Comparison of ENCODE assay signal across 30 cellular contexts in the genomic region with DNA sequence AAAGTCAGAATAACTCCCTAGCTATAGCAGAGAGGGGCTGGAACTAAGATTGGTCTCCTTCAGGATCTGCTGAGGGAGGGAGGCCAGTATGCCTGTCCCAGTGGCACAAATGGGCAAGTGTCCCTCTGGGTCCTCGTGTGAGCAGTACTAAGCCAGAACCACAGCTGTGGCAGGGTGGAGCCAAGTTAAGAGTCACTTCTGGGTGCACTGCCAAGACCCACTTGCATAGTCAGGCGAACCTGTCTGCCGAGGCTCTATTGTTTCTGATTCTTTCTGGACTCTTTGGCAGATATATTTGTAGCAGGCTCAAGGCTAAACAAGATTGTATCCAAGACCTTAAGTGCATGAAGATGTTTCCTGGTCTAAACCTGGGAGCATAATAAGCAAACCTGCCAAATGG.
"Had no signal": no experiment of that assay in that cellular context is flagged by ENCODE, and none has a peak within 500 bp of the region (broad histone marks: within the 10 kb centered on the region; RNA-seq: fewer than 3 reads in every experiment).

No MANE protein-coding gene starts in this region.

- H3K36me3 ChIP-seq: esophagus squamous epithelium, heart right ventricle, lower lobe of right lung, neural progenitor cell, right atrium auricular region, suprapubic skin had no signal

- H3K9me3 ChIP-seq: esophagus squamous epithelium, heart right ventricle, lower lobe of right lung, mucosa of descending colon, right atrium auricular region, suprapubic skin had no signal

- ATAC-seq: heart right ventricle; left colon; left ventricle myocardium superior; mucosa of descending colon; naive thymus-derived CD4-positive, alpha-beta T cell; sciatic nerve; stimulated activated naive CD8-positive, alpha-beta T cell treated with anti-CD3 and anti-CD28 coated beads, Interleukin-15, amount 100 ng/mL, for 72 hours had no signal

- H3K4me2 ChIP-seq: neural progenitor cell, smooth muscle cell had no signal

- DNase-seq: dermis blood vessel endothelial cell; effector memory CD4-positive, alpha-beta T cell; erythroblast; esophagus squamous epithelium; foreskin melanocyte; glutamatergic neuron; heart right ventricle; hypothalamus; immature natural killer cell; islet precursor cell; kidney glomerular epithelial cell; left colon; left ventricle myocardium superior; lower lobe of right lung; mucosa of descending colon; naive thymus-derived CD4-positive, alpha-beta T cell; stimulated activated CD4-positive, alpha-beta T cell treated with anti-CD3 and anti-CD28 coated beads, Interleukin-12 subunit alpha, Interleukin-12 subunit beta, amount 100 ng/mL, for 4 hours; stimulated activated CD4-positive, alpha-beta T cell treated with anti-CD3 and anti-CD28 coated beads, Interleukin-1b, Interleukin-23, amount 100 ng/mL, for 48 hours; stimulated activated CD4-positive, alpha-beta T cell treated with anti-CD3 and anti-CD28 coated beads, Interleukin-4, amount 100 ng/mL, for 1 hour; stimulated activated CD8-positive, alpha-beta memory T cell treated with anti-CD3 and anti-CD28 coated beads, Interleukin-4, amount 100 ng/mL, for 48 hours; stimulated activated naive CD4-positive, alpha-beta T cell; stimulated activated naive CD8-positive, alpha-beta T cell treated with anti-CD3 and anti-CD28 coated beads, Interleukin-15, amount 100 ng/mL, for 72 hours; trophoblast cell had no signal

- H3K4me3 ChIP-seq: coronary artery, esophagus squamous epithelium, heart right ventricle, lower lobe of right lung, mucosa of descending colon, neural progenitor cell, right atrium auricular region, smooth muscle cell, suprapubic skin had no signal

- H3K27me3 ChIP-seq: heart right ventricle, neural progenitor cell, right atrium auricular region, suprapubic skin had no signal

- H3K4me1 ChIP-seq: esophagus squamous epithelium, heart right ventricle, lower lobe of right lung, neural progenitor cell, parathyroid adenoma, right atrium auricular region, suprapubic skin had no signal

- H3K79me2 ChIP-seq: parathyroid adenoma had no signal

- H2AFZ ChIP-seq: neural progenitor cell, parathyroid adenoma had no signal

- H3K27ac ChIP-seq: coronary artery, esophagus squamous epithelium, heart right ventricle, lower lobe of right lung, neural progenitor cell, parathyroid adenoma, right atrium auricular region, suprapubic skin had no signal
